Comparison of ENCODE assay signal across 1 cellular context in genomic region chr10:32952094-32952493, GRCh38.
TF ChIP-seq lines count a peak whose summit lies in the region.

No MANE protein-coding gene starts in this region.

TF ChIP-seq in HepG2, 621 proteins besides CTCF, POLR2A, EP300 and RAD21:
- TF ChIP-seq THRA (CRISPR knock-in tag; IDR thresholded peaks at IDR 0.05; ENCODE audit: borderline replicate concordance) (no peak), MAFG (CRISPR knock-in tag; IDR thresholded peaks at IDR 0.05) (no peak)
TF ChIP-seq in HepG2: peak in this region for 0.
